Comparison of ENCODE assay signal across 8 cellular contexts in the genomic region with DNA sequence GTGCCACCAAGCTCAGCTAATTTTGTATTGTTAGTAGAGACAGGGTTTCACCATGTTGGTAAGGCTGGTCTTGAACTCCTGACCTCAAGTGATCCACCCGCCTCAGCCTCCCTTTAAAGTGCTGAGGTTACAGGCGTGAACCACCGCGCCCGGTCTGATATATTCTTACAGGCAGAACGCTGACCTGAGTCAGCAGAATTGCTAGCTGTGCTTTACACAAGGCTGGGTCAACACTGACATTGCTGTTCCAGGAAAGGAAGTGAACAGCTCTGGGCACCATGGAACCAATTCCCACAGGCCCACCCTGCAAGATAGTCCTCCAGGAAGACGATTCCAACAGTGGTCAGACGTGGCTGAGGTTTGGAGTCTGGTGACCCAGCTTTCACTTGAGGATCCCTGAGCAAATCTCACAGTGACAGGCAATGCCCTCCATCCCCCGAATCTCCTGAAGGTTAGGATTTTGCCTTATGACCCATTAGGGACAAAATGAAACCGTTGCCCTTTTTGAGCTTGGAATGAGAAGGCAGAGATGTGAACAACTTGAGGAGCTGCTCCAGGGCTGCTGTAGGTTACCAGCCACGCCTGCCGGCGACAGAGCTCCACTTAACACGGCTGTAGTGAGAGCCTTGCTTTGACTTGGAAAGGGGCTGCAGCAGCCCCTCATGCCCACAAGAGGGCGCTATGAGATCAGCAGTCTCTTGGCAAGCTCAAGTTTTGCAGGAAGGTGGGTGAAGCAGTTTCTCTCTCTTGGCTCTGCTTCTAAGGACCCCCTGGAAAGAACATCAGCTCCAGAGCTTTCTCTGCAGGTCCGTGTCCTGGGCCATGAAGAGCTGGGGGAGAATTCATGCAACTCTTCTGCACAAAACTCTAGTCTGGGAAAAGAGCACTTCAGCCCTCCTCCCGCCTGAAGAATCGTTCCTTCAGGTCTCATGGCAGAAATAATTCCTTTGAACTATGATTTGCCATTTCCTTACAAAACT.
DNase-seq lines count a peak whose midpoint lies in the region; ATAC-seq and TF ChIP-seq lines count a peak whose summit lies in the region.

No MANE protein-coding gene starts in this region.

- ATAC-seq in HG03159 (IDR thresholded peaks at IDR 0.05; ENCODE audit: unreplicated experiment) (peak; percentile 87), GM21526 (IDR thresholded peaks at IDR 0.05; ENCODE audit: low FRiP score, unreplicated experiment) (no peak)

- no peaks in the 10 kb centered on the region for H3K9me3 Mint-ChIP-seq in chondrocyte (ENCODE audit: low read depth)

- DNase-seq in GDM1 (lab: John Stamatoyannopoulos, UW) (peak; percentile 59), NCI-H446 (lab: John Stamatoyannopoulos, UW) (peak; percentile 68 to 84), chondrocyte (ENCODE audit: low spot score) (no peak), left kidney (ENCODE audit: low read depth, low spot score) (peak; percentile 91)
- peak; percentile 24 for DNase-seq in activated CD4-positive, alpha-beta T cell treated with anti-CD3 and anti-CD28 coated beads for 1 hour
- DNase-seq in stimulated activated CD4-positive, alpha-beta T cell treated with anti-CD3 and anti-CD28 coated beads, Interleukin-1b, Interleukin-23, amount 100 ng/mL, for 48 hours = peak; percentile 71

- H3K36me3 Mint-ChIP-seq in chondrocyte (ENCODE audit: low read depth) = peaks cover 27% of the 10 kb centered on the region

- H3K27me3 Mint-ChIP-seq in chondrocyte (ENCODE audit: low read depth) = no peaks in the 10 kb centered on the region

- peak; percentile 99 for TF ChIP-seq CTCF in chondrocyte (IDR thresholded peaks at IDR 0.05)

- peak overlapping the region; percentile 99 for H3K27ac Mint-ChIP-seq in chondrocyte (ENCODE audit: unreplicated experiment)

- H3K4me3 Mint-ChIP-seq in chondrocyte (ENCODE audit: unreplicated experiment) = no peak overlapping the region

- H3K4me1 Mint-ChIP-seq in chondrocyte (ENCODE audit: low read depth) = peaks cover 62% of the 10 kb centered on the region
